In genomic region chr2:74743039-74743438, GRCh38 we compare ENCODE assay signal across 21 cellular contexts.
DNase-seq lines count a peak whose midpoint lies in the region; ATAC-seq and TF ChIP-seq lines count a peak whose summit lies in the region.
"Had no signal": no experiment of that assay in that cellular context is flagged by ENCODE, and none has a peak within 500 bp of the region (broad histone marks: within the 10 kb centered on the region; RNA-seq: fewer than 3 reads in every experiment).

No MANE protein-coding gene starts in this region.

- no peaks in the 10 kb centered on the region for H3K36me3 Mint-ChIP-seq in HFFc6 (ENCODE audit: low read depth)
- H3K36me3 Mint-ChIP-seq in activated CD8-positive, alpha-beta T cell treated with anti-CD3 and anti-CD28 coated beads for 36 hours (ENCODE audit: low read depth) = no peaks in the 10 kb centered on the region
- H3K36me3 Mint-ChIP-seq in activated T-helper 1 cell treated with anti-CD3 and anti-CD28 coated beads, Interleukin-12 subunit alpha, Interleukin-12 subunit beta, Interleukin-2, Interleukin-4 antibody, amounts not matched to agents 30 ng/mL and 10 ng/mL and 1 ng/mL, durations not matched to agents 14 hours and 24 hours and 36 hours (ENCODE audit: low read depth) = no peaks in the 10 kb centered on the region
- H3K36me3 Mint-ChIP-seq: CD8-positive, alpha-beta memory T cell had no signal

- DNase-seq in HFFc6 (no peak), NCI-H82 (lab: John Stamatoyannopoulos, UW) (peak; percentile 85), RWPE2 (ENCODE audit: low spot score) (no peak), esophagus muscularis mucosa (ENCODE audit: extremely low spot score) (peak; percentile 79), DMS 273 (lab: John Stamatoyannopoulos, UW; ENCODE audit: unreplicated experiment) (no peak), NOMO-1 treated with DMSO at 0.1 percent for 48 hours (lab: John Stamatoyannopoulos, UW; ENCODE audit: unreplicated experiment) (no peak)
- DNase-seq in activated CD8-positive, alpha-beta T cell treated with anti-CD3 and anti-CD28 coated beads for 36 hours = no peak
- no peak for DNase-seq in activated T-helper 1 cell treated with anti-CD3 and anti-CD28 coated beads, Interleukin-12 subunit alpha, Interleukin-12 subunit beta, Interleukin-2, Interleukin-4 antibody, amounts not matched to agents 30 ng/mL and 10 ng/mL and 1 ng/mL, durations not matched to agents 14 hours and 24 hours and 36 hours (ENCODE audit: low spot score)
- DNase-seq: 8988T; ACHN; AML-193; BE2C; CD4-positive, alpha-beta T cell; CD8-positive, alpha-beta memory T cell; DND-41; H9 had no signal

- TF ChIP-seq CTCF in HFFc6 (IDR thresholded peaks at IDR 0.05) (no peak), RWPE2 (IDR thresholded peaks at IDR 0.05; ENCODE audit: poor library complexity, severe bottlenecking) (no peak), esophagus muscularis mucosa (IDR thresholded peaks at IDR 0.05) (no peak)
- TF ChIP-seq CTCF in activated CD8-positive, alpha-beta T cell treated with anti-CD3 and anti-CD28 coated beads for 36 hours (IDR thresholded peaks at IDR 0.05) = no peak

- H3K9me3 ChIP-seq in RWPE2 (ENCODE audit: severe bottlenecking) = no peaks in the 10 kb centered on the region
- H3K9me3 ChIP-seq in esophagus muscularis mucosa = no peaks in the 10 kb centered on the region
- H3K9me3 ChIP-seq: A549, BE2C had no signal

- H3K27me3 Mint-ChIP-seq in HFFc6 (ENCODE audit: insufficient read depth) = peaks cover 7% of the 10 kb centered on the region
- peaks cover 2% of the 10 kb centered on the region for H3K27me3 Mint-ChIP-seq in activated CD8-positive, alpha-beta T cell treated with anti-CD3 and anti-CD28 coated beads for 36 hours
- H3K27me3 Mint-ChIP-seq in activated T-helper 1 cell treated with anti-CD3 and anti-CD28 coated beads, Interleukin-12 subunit alpha, Interleukin-12 subunit beta, Interleukin-2, Interleukin-4 antibody, amounts not matched to agents 30 ng/mL and 10 ng/mL and 1 ng/mL, durations not matched to agents 14 hours and 24 hours and 36 hours (ENCODE audit: insufficient read depth) = peaks cover 4% of the 10 kb centered on the region
- H3K27me3 Mint-ChIP-seq: CD4-positive, alpha-beta T cell had no signal

- H3K4me3 Mint-ChIP-seq in HFFc6 = no peak overlapping the region
- no peak overlapping the region for H3K4me3 Mint-ChIP-seq in activated CD8-positive, alpha-beta T cell treated with anti-CD3 and anti-CD28 coated beads for 36 hours
- no peak overlapping the region for H3K4me3 Mint-ChIP-seq in activated T-helper 1 cell treated with anti-CD3 and anti-CD28 coated beads, Interleukin-12 subunit alpha, Interleukin-12 subunit beta, Interleukin-2, Interleukin-4 antibody, amounts not matched to agents 30 ng/mL and 10 ng/mL and 1 ng/mL, durations not matched to agents 14 hours and 24 hours and 36 hours
- H3K4me3 Mint-ChIP-seq: CD14-positive monocyte; CD4-positive, alpha-beta T cell; CD8-positive, alpha-beta memory T cell; GM23338; H9 had no signal

- peak overlapping the region; percentile 86; the same call in 1 of the 2 replicates for H3K27ac Mint-ChIP-seq in HFFc6
- no peak overlapping the region for H3K27ac Mint-ChIP-seq in activated CD8-positive, alpha-beta T cell treated with anti-CD3 and anti-CD28 coated beads for 36 hours
- no peak overlapping the region for H3K27ac Mint-ChIP-seq in activated T-helper 1 cell treated with anti-CD3 and anti-CD28 coated beads, Interleukin-12 subunit alpha, Interleukin-12 subunit beta, Interleukin-2, Interleukin-4 antibody, amounts not matched to agents 30 ng/mL and 10 ng/mL and 1 ng/mL, durations not matched to agents 14 hours and 24 hours and 36 hours
- H3K27ac Mint-ChIP-seq: CD4-positive, alpha-beta T cell; CD8-positive, alpha-beta memory T cell; GM23338 had no signal

- intact Hi-C loops in esophagus muscularis mucosa (cut with DNase I) = no loop called here
- intact Hi-C loops in activated CD8-positive, alpha-beta T cell treated with anti-CD3 and anti-CD28 coated beads for 36 hours (cut with micrococcal nuclease) = no loop called here
- intact Hi-C loops in activated T-helper 1 cell treated with anti-CD3 and anti-CD28 coated beads, Interleukin-12 subunit alpha, Interleukin-12 subunit beta, Interleukin-2, Interleukin-4 antibody, amounts not matched to agents 30 ng/mL and 10 ng/mL and 1 ng/mL, durations not matched to agents 14 hours and 24 hours and 36 hours (cut with micrococcal nuclease) = no loop called here

- H3K4me1 ChIP-seq in RWPE2 (ENCODE audit: insufficient read depth, poor library complexity, severe bottlenecking) (peaks cover 46% of the 10 kb centered on the region), esophagus muscularis mucosa (peaks cover 9 to 17% (median 14%) of the 10 kb centered on the region in 4 donors)

- H3K27me3 ChIP-seq in RWPE2 (ENCODE audit: insufficient read depth, poor library complexity, severe bottlenecking) (no peaks in the 10 kb centered on the region), esophagus muscularis mucosa (no peaks in the 10 kb centered on the region)
- H3K27me3 ChIP-seq: BE2C; BLaER1 treated with 17β-estradiol and CSF1 and Interleukin-3, amounts not matched to agents 10 nM and 100 nM had no signal

- H3K27ac ChIP-seq in RWPE2 (ENCODE audit: poor library complexity, severe bottlenecking) (peak overlapping the region; percentile 99), esophagus muscularis mucosa (replicated peaks in 1 of 4) (no peak overlapping the region)
- H3K27ac ChIP-seq: A549; BLaER1 treated with 17β-estradiol and CSF1 and Interleukin-3, amounts not matched to agents 10 nM and 100 nM had no signal

- no peaks in the 10 kb centered on the region for H3K9me3 Mint-ChIP-seq in HFFc6
- no peaks in the 10 kb centered on the region for H3K9me3 Mint-ChIP-seq in activated CD8-positive, alpha-beta T cell treated with anti-CD3 and anti-CD28 coated beads for 36 hours
- H3K9me3 Mint-ChIP-seq in activated T-helper 1 cell treated with anti-CD3 and anti-CD28 coated beads, Interleukin-12 subunit alpha, Interleukin-12 subunit beta, Interleukin-2, Interleukin-4 antibody, amounts not matched to agents 30 ng/mL and 10 ng/mL and 1 ng/mL, durations not matched to agents 14 hours and 24 hours and 36 hours = no peaks in the 10 kb centered on the region
- H3K9me3 Mint-ChIP-seq: CD4-positive, alpha-beta T cell; GM23338; H9 had no signal

- 64% methylated on average over 5 of the region's 5 CpGs for WGBS in esophagus muscularis mucosa

- TF ChIP-seq EP300 in esophagus muscularis mucosa (IDR thresholded peaks at IDR 0.05) = no peak

- POLR2A ChIA-PET in activated CD8-positive, alpha-beta T cell treated with anti-CD3 and anti-CD28 coated beads for 36 hours (lab: Charles Lee) = interaction anchor here (0.7 kb wide), 1 partner anchor 11 kb away, joined by 4 read pairs; no protein-coding TSS in a partner anchor

- H3K4me3 ChIP-seq in RWPE2 (ENCODE audit: severe bottlenecking) (no peak overlapping the region), esophagus muscularis mucosa (no peak overlapping the region)
- H3K4me3 ChIP-seq: A549; BLaER1 treated with 17β-estradiol and CSF1 and Interleukin-3, amounts not matched to agents 10 nM and 100 nM; GM23338 had no signal

- no peak for TF ChIP-seq POLR2A in esophagus muscularis mucosa (IDR thresholded peaks at IDR 0.05; ENCODE audit: low read depth)

- no peaks in the 10 kb centered on the region for H3K36me3 ChIP-seq in RWPE2 (ENCODE audit: low read depth)
- H3K36me3 ChIP-seq in esophagus muscularis mucosa = no peaks in the 10 kb centered on the region
- H3K36me3 ChIP-seq: BE2C; BLaER1 treated with 17β-estradiol and CSF1 and Interleukin-3, amounts not matched to agents 10 nM and 100 nM had no signal

- H3K4me1 Mint-ChIP-seq in HFFc6 (ENCODE audit: low read depth) = peaks cover 52% of the 10 kb centered on the region
- no peaks in the 10 kb centered on the region for H3K4me1 Mint-ChIP-seq in activated CD8-positive, alpha-beta T cell treated with anti-CD3 and anti-CD28 coated beads for 36 hours (ENCODE audit: low read depth)
- H3K4me1 Mint-ChIP-seq in activated T-helper 1 cell treated with anti-CD3 and anti-CD28 coated beads, Interleukin-12 subunit alpha, Interleukin-12 subunit beta, Interleukin-2, Interleukin-4 antibody, amounts not matched to agents 30 ng/mL and 10 ng/mL and 1 ng/mL, durations not matched to agents 14 hours and 24 hours and 36 hours (ENCODE audit: low read depth) = no peaks in the 10 kb centered on the region
- H3K4me1 Mint-ChIP-seq: CD8-positive, alpha-beta memory T cell had no signal

- CTCF ChIA-PET in activated CD8-positive, alpha-beta T cell treated with anti-CD3 and anti-CD28 coated beads for 36 hours (lab: Charles Lee) = no interaction called here

- no peak for ATAC-seq in RWPE2 (ENCODE audit: low read depth)
- no peak for ATAC-seq in activated CD8-positive, alpha-beta T cell treated with anti-CD3 and anti-CD28 coated beads for 36 hours
- ATAC-seq: A549, GM23338, HCT116 had no signal

Comparison
In these comparisons a context has a peak if more than half of its experiments do, and no peak if none do; other contexts are left out.
1. DNase-seq: peak in NCI-H82 (single experiment) and esophagus muscularis mucosa (single experiment); none in HFFc6 (single experiment), RWPE2 (single experiment), DMS 273 (single experiment), activated CD8-positive, alpha-beta T cell treated with anti-CD3 and anti-CD28 coated beads for 36 hours (single experiment), activated T-helper 1 cell treated with anti-CD3 and anti-CD28 coated beads, Interleukin-12 subunit alpha, Interleukin-12 subunit beta, Interleukin-2, Interleukin-4 antibody, amounts not matched to agents 30 ng/mL and 10 ng/mL and 1 ng/mL, durations not matched to agents 14 hours and 24 hours and 36 hours (single experiment) and NOMO-1 treated with DMSO at 0.1 percent for 48 hours (single experiment).